In the genomic region with DNA sequence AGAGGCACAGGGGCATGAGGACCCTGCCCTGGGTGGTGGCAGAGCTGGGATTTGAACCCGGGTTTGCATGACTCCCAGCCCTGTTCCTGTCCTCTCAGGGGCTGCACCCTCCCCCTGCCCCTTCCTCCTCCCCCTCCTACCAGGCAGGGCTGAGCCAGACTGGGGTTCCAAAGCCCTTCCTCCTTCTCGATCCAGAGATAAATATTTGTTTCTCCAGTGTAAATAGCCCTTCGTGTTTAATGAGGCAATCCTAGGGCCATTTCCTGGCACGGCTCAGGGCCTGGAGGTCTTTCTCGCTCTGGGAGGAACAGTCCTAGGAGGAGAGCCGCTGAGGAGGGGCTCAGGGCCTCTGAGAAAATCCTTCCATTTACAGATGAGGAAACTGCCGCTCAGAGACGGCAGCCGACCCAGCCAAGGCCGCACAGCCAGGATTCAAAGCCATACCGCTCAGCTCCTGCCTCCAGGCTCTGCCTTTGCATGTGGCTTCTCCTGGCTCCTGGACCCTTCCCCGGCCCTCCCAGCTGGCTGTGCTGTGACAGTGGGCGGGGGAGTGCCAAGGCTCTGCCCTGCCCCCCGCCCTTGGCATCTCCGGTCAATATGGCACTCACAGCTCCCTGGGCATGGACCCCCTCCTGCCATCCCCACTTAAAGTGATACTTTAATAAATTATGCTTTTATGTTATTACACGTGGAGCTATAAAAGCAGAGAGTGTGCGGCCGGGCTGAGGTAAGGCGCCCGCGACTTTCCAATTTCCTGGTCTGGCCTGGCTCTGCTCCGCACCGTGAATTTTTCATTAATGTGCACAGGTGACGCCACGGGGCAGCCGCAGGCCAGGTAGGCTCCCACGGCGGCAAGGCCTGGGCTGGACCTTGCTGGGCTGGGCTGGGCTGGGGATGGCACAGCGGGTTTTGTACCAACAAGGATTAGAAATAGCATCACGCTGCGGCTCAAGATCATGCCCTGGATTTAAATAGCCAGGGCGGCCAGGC, we compare ENCODE assay signal across 19 cellular contexts.
DNase-seq lines count a peak whose midpoint lies in the region; ATAC-seq and TF ChIP-seq lines count a peak whose summit lies in the region.
"Had no signal": no experiment of that assay in that cellular context is flagged by ENCODE, and none has a peak within 500 bp of the region (broad histone marks: within the 10 kb centered on the region; RNA-seq: fewer than 3 reads in every experiment).

No MANE protein-coding gene starts in this region.

- H3K4me1 ChIP-seq in transverse colon, result peaks cover 0 to 73% (median 29%) of the 10 kb centered on the region in 4 donors
- H3K4me1 ChIP-seq: uterus had no signal

- 40 to 46% methylated on average over 7 to 32 of the region's 32 CpGs for WGBS in transverse colon (ENCODE audit: low coverage in 1 of 2), 2 donors

- ATAC-seq in left lobe of liver, result peak; percentile 68
- ATAC-seq: left cardiac atrium; naive thymus-derived CD8-positive, alpha-beta T cell; psoas muscle; stimulated activated naive B cell treated with anti-CD40 and anti-IgM and Interleukin-4, amounts not matched to agents 10 μg/mL and 1 μg/mL and 100 μg/mL, for 72 hours had no signal

- no peaks in the 10 kb centered on the region for H3K27me3 ChIP-seq in transverse colon
- H3K27me3 ChIP-seq: SJSA1, uterus had no signal

- H3K27ac ChIP-seq in transverse colon, result peak overlapping the region; percentile 72 to 81 (median 77)
- H3K27ac ChIP-seq: psoas muscle, SJSA1, uterus had no signal

- intact Hi-C loops in transverse colon (cut with DNase I; ENCODE audit: low total_unique reads), result no loop called here

- no peaks in the 10 kb centered on the region for H3K9me3 ChIP-seq in transverse colon
- H3K9me3 ChIP-seq: psoas muscle, SJSA1, uterus had no signal

- in situ Hi-C loops in transverse colon (cut with MboI; ENCODE audit: low pct_ligation_motif_present in 1 of 4, low pct_unique_long_range_greater_than_20kb in 1 of 4, low sequenced_read_pairs in 3 of 4), result no loop called here
- in situ Hi-C loops in ACHN (cut with HindIII; ENCODE audit: low pct_ligation_motif_present, low pct_unique_long_range_greater_than_20kb, low sequenced_read_pairs), result no loop called here

- no peak for TF ChIP-seq EP300 in transverse colon (IDR thresholded peaks at IDR 0.05; ENCODE audit: low read depth)

- peak; percentile 7 for TF ChIP-seq POLR2A in transverse colon (IDR thresholded peaks at IDR 0.05)

- H3K36me3 ChIP-seq in transverse colon, result no peaks in the 10 kb centered on the region
- H3K36me3 ChIP-seq: SJSA1, uterus had no signal

- DNase-seq in NCI-H2081 (lab: John Stamatoyannopoulos, UW) (peak; percentile 54 to 69), NCI-H2081 treated with DMSO at 0.1 percent for 48 hours (lab: John Stamatoyannopoulos, UW) (no peak), NCI-H748 treated with DMSO at 0.1 percent for 48 hours (lab: John Stamatoyannopoulos, UW) (peak; percentile 62), left lobe of liver (ENCODE audit: low spot score) (peak; percentile 57), transverse colon (peak; percentile 57), ACHN (no peak), activated gamma-delta T cell (lab: John Stamatoyannopoulos, UW) (no peak)
- DNase-seq in stimulated activated CD4-positive, alpha-beta T cell treated with anti-CD3 and anti-CD28 coated beads, Interleukin-4, amount 100 ng/mL, for 4 hours, result no peak
- DNase-seq: activated CD4-positive, CD25-positive, alpha-beta regulatory T cell treated with anti-CD3 and anti-CD28 coated beads, Interleukin-2, amount 50 U/mL, for 72 hours; amniotic stem cell; cerebellar nuclear complex; EL; GOT3; left cardiac atrium; naive thymus-derived CD8-positive, alpha-beta T cell; psoas muscle; stimulated activated naive B cell treated with anti-CD40 and anti-IgM and Interleukin-4, amounts not matched to agents 10 μg/mL and 1 μg/mL and 100 μg/mL, for 72 hours; uterus had no signal

- no peak for TF ChIP-seq CTCF in transverse colon (IDR thresholded peaks at IDR 0.05)

- no peak overlapping the region for H3K4me3 ChIP-seq in transverse colon
- H3K4me3 ChIP-seq: psoas muscle, SJSA1, uterus had no signal

Comparison
In these comparisons a context has a peak if more than half of its experiments do, and no peak if none do; other contexts are left out.
1. DNase-seq: peak in NCI-H2081 (2 of 2), NCI-H748 treated with DMSO at 0.1 percent for 48 hours (single experiment), left lobe of liver (single experiment) and transverse colon (single experiment); none in NCI-H2081 treated with DMSO at 0.1 percent for 48 hours (single experiment), ACHN (single experiment), activated gamma-delta T cell (single experiment) and stimulated activated CD4-positive, alpha-beta T cell treated with anti-CD3 and anti-CD28 coated beads, Interleukin-4, amount 100 ng/mL, for 4 hours (0 of 2).